21 cellular contexts compared by ENCODE assay signal in the genomic region with DNA sequence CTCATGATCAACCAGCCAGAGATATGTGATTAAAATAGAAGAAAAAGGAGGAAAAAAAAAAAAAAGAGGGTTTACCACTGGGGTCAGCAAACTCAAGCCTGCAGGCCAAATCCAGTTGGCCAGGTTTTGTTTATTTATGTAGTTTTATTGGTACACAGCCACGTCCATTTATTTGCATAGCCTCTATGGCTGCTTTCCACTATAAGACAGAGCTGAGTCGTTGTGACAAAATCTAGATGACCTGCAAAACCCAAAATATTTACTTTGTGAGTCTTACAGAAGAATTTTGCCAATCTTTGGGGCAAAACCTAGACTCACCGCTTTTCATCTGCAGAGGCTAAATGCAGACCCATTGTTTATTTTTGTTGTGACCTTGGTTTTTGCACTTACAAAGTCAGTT.
"Had no signal": no experiment of that assay in that cellular context is flagged by ENCODE, and none has a peak within 500 bp of the region (broad histone marks: within the 10 kb centered on the region; RNA-seq: fewer than 3 reads in every experiment).

No MANE protein-coding gene starts in this region.

- H3K36me3 Mint-ChIP-seq: activated naive CD4-positive, alpha-beta T cell treated with anti-CD3 and anti-CD28 coated beads, Interleukin-2, amount 50 U/mL, for 24 hours; stimulated activated naive B cell treated with anti-CD40 and anti-IgM and Interleukin-4, amounts not matched to agents 10 μg/mL and 1 μg/mL and 100 μg/mL, for 72 hours had no signal

- DNase-seq: activated CD4-positive, alpha-beta T cell treated with anti-CD3 and anti-CD28 coated beads for 1 hour; activated CD4-positive, alpha-beta T cell treated with anti-CD3 and anti-CD28 coated beads, Interleukin-2, amount 50 U/mL, for 1 hour; activated gamma-delta T cell treated with Interleukin-2 at 50 U/mL for 16 hours; activated T-cell treated with anti-CD3 and anti-CD28 coated beads, Interleukin-2, amount 50 U/mL, for 1 hour; aorta; central memory CD4-positive, alpha-beta T cell; effector memory CD4-positive, alpha-beta T cell; heart left ventricle; islet precursor cell; left colon; nephron progenitor cell; occipital lobe; right lobe of liver; small intestine; stimulated activated naive B cell treated with anti-CD40 and anti-IgM and Interleukin-4, amounts not matched to agents 10 μg/mL and 1 μg/mL and 100 μg/mL, for 72 hours; testis; upper lobe of left lung; WERI-Rb-1 had no signal

- H3K27me3 ChIP-seq: gastroesophageal sphincter, heart left ventricle, right lobe of liver, testis, upper lobe of left lung had no signal

- H3K27ac ChIP-seq: gastroesophageal sphincter, heart left ventricle, right lobe of liver, testis, upper lobe of left lung, WERI-Rb-1 had no signal

- H3K9me3 ChIP-seq: gastroesophageal sphincter, heart left ventricle, right lobe of liver, testis, upper lobe of left lung had no signal

- H3K9me3 Mint-ChIP-seq: activated naive CD4-positive, alpha-beta T cell treated with anti-CD3 and anti-CD28 coated beads, Interleukin-2, amount 50 U/mL, for 24 hours; nephron progenitor cell had no signal

- H3K4me1 ChIP-seq: gastroesophageal sphincter, heart left ventricle, right lobe of liver, testis, upper lobe of left lung had no signal

- H3K4me3 ChIP-seq: gastroesophageal sphincter, heart left ventricle, right lobe of liver, testis, upper lobe of left lung had no signal

- H3K27ac Mint-ChIP-seq: activated naive CD4-positive, alpha-beta T cell treated with anti-CD3 and anti-CD28 coated beads, Interleukin-2, amount 50 U/mL, for 24 hours; memory B cell; stimulated activated naive B cell treated with anti-CD40 and anti-IgM and Interleukin-4, amounts not matched to agents 10 μg/mL and 1 μg/mL and 100 μg/mL, for 72 hours had no signal

- H3K36me3 ChIP-seq: gastroesophageal sphincter, heart left ventricle, right lobe of liver, upper lobe of left lung, WERI-Rb-1 had no signal

- ATAC-seq: gastroesophageal sphincter; heart left ventricle; left colon; stimulated activated naive B cell treated with anti-CD40 and anti-IgM and Interleukin-4, amounts not matched to agents 10 μg/mL and 1 μg/mL and 100 μg/mL, for 72 hours had no signal
